ENCODE assay signal across 1 cellular context in genomic region chr5:682216-682615, GRCh38. TPM values are rescaled to one million over a fixed set of nuclear protein-coding genes. Genes with fewer than 3 reads are reported as not detected.
"Had no signal": no experiment of that assay in that cellular context is flagged by ENCODE, and none has a peak within 500 bp of the region (broad histone marks: within the 10 kb centered on the region; RNA-seq: fewer than 3 reads in every experiment).

No MANE protein-coding gene starts in this region.

RNA-seq across cellular contexts. Expression of gene TPPP, which starts 10.9 kb away (rescaled TPM):
- total RNA-seq: osteoblast had no signal
